In genomic region chr3:184155644-184156521, GRCh38 we compare ENCODE assay signal across 1 cellular context.
TF ChIP-seq lines count a peak whose summit lies in the region.

No MANE protein-coding gene starts in this region.

TF ChIP-seq in SK-N-SH treated with all-trans-retinoic acid at 6 μM for 48 hours, 23 proteins besides CTCF, POLR2A, EP300 and RAD21 (continued from another document):
- TF ChIP-seq TSHZ2 (CRISPR knock-in tag; IDR thresholded peaks at IDR 0.05), result no peak
- no peak for TF ChIP-seq SNAI2 (CRISPR knock-in tag; IDR thresholded peaks at IDR 0.05)
- no peak for TF ChIP-seq PATZ1 (CRISPR knock-in tag; IDR thresholded peaks at IDR 0.05; ENCODE audit: borderline replicate concordance)
